32 cellular contexts compared by ENCODE assay signal in the genomic region with DNA sequence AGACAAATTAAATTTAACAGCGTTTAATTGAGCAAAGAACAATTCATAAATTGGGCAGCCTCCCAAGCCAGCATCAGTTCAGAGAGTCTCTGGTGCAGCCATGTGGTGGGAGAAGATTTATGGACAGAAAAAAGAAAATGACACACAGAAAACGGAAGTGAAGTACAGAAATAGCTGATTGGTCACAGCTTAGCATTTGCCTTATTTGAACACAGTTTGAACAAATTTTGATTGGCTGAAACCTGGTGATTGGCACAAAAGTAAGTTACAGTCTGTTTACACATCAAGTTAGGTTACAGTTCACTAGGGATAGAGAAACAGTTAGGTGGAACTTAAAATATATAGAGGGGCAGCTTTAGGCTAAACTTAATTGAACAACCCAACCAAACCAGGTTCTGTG.
DNase-seq lines count a peak whose midpoint lies in the region; TF ChIP-seq lines count a peak whose summit lies in the region.
"Had no signal": no experiment of that assay in that cellular context is flagged by ENCODE, and none has a peak within 500 bp of the region (broad histone marks: within the 10 kb centered on the region; RNA-seq: fewer than 3 reads in every experiment).

No MANE protein-coding gene starts in this region.

- no peaks in the 10 kb centered on the region for H3K27me3 ChIP-seq in SK-N-SH (ENCODE audit: insufficient read depth)
- no peaks in the 10 kb centered on the region for H3K27me3 ChIP-seq in liver (ENCODE audit: control insufficient read depth in 4 of 4, insufficient read depth in 4 of 4, low read length in 3 of 4)
- H3K27me3 ChIP-seq: adrenal gland, body of pancreas, esophagus muscularis mucosa, upper lobe of left lung had no signal

- no peak overlapping the region for H3K4me3 ChIP-seq in SK-N-SH (ENCODE audit: low read depth in 2 of 2, low read length in 1 of 2)
- H3K4me3 ChIP-seq in liver (ENCODE audit: low read depth in 1 of 3, low read length in 3 of 3): no peak overlapping the region
- H3K4me3 ChIP-seq: adrenal gland, body of pancreas, esophagus muscularis mucosa, heart left ventricle, lower lobe of right lung, upper lobe of left lung had no signal

- H3K9ac ChIP-seq in SK-N-SH (no peak overlapping the region), liver (ENCODE audit: low read depth in 1 of 2, low read length in 2 of 2) (no peak overlapping the region)

- POLR2A ChIA-PET in SK-N-SH (lab: Yijun Ruan, JAX): no interaction called here

- H3K9me3 ChIP-seq in SK-N-SH (peaks cover 4% of the 10 kb centered on the region; the same call in 1 of the 2 replicates), liver (ENCODE audit: control insufficient read depth in 4 of 4, low read length in 3 of 4) (no peaks in the 10 kb centered on the region)
- H3K9me3 ChIP-seq: adrenal gland, body of pancreas, esophagus muscularis mucosa, heart left ventricle, lower lobe of right lung, upper lobe of left lung had no signal

- no peak overlapping the region for H2AFZ ChIP-seq in SK-N-SH (ENCODE audit: low read depth)

- WGBS in SK-N-SH (ENCODE audit: low lambda C conversion rate): 13% methylated on average over 2 of the region's 2 CpGs
- WGBS in liver: 66% methylated on average over 2 of the region's 2 CpGs

- TF ChIP-seq EP300 in SK-N-SH (IDR thresholded peaks at IDR 0.05; ENCODE audit: borderline replicate concordance in 1 of 2, low read depth in 1 of 2, low read length in 1 of 2): no peak

- no peaks in the 10 kb centered on the region; the same call in 1 of the 2 replicates for H3K9me2 ChIP-seq in SK-N-SH

- H3K27ac ChIP-seq in SK-N-SH (ENCODE audit: low read depth in 2 of 2, low read length in 1 of 2): no peak overlapping the region
- no peak overlapping the region for H3K27ac ChIP-seq in liver (ENCODE audit: low read depth in 1 of 2, low read length in 2 of 2)
- H3K27ac ChIP-seq: 22Rv1, adrenal gland, body of pancreas, esophagus muscularis mucosa, heart left ventricle, lower lobe of right lung, upper lobe of left lung had no signal

- H3K36me3 ChIP-seq in SK-N-SH (replicated peaks in 1 of 2; ENCODE audit: control insufficient read depth in 1 of 2, insufficient read depth in 2 of 2, low read length in 1 of 2) (no peaks in the 10 kb centered on the region), liver (ENCODE audit: control insufficient read depth in 4 of 4, insufficient read depth in 3 of 4, low read depth in 1 of 4, low read length in 3 of 4) (no peaks in the 10 kb centered on the region)
- H3K36me3 ChIP-seq: adrenal gland, esophagus muscularis mucosa, heart left ventricle, lower lobe of right lung, upper lobe of left lung had no signal

- H3K4me2 ChIP-seq in SK-N-SH: no peak overlapping the region

- no peak for TF ChIP-seq CTCF in SK-N-SH (IDR thresholded peaks at IDR 0.05)
- TF ChIP-seq CTCF in liver (IDR thresholded peaks at IDR 0.05; ENCODE audit: low read depth, low read length, missing input control): no peak

- H3K4me1 ChIP-seq in SK-N-SH (ENCODE audit: control insufficient read depth in 1 of 2, insufficient read depth in 2 of 2, low read depth in 1 of 2, low read length in 1 of 2): no peaks in the 10 kb centered on the region
- H3K4me1 ChIP-seq in liver (ENCODE audit: control insufficient read depth in 4 of 4, insufficient read depth in 4 of 4, low read length in 3 of 4): no peaks in the 10 kb centered on the region
- H3K4me1 ChIP-seq: adrenal gland, body of pancreas, esophagus muscularis mucosa, heart left ventricle, lower lobe of right lung, upper lobe of left lung had no signal

- peak; percentile 64 for DNase-seq in DMS 273 (lab: John Stamatoyannopoulos, UW; ENCODE audit: unreplicated experiment)
- DNase-seq in DMS 273 treated with DMSO at 0.1 percent for 48 hours (lab: John Stamatoyannopoulos, UW): no peak
- DNase-seq in NCI-H1694 treated with DMSO at 0.1 percent for 48 hours (lab: John Stamatoyannopoulos, UW): peak; percentile 60
- no peak for DNase-seq in SK-N-SH
- no peak for DNase-seq in dedifferentiated amniotic fluid mesenchymal stem cell (ENCODE audit: extremely low spot score)
- DNase-seq in NCI-H1048 (lab: John Stamatoyannopoulos, UW): no peak
- no peak for DNase-seq in NCI-H524 (lab: John Stamatoyannopoulos, UW)
- DNase-seq: activated CD4-positive, alpha-beta memory T cell treated with anti-CD3 and anti-CD28 coated beads, Interleukin-2, amount 10 ng/mL, durations not matched to agents 7 days and 5 days; activated CD4-positive, alpha-beta T cell treated with anti-CD3 and anti-CD28 coated beads for 1 hour; activated CD8-positive, alpha-beta memory T cell treated with anti-CD3 and anti-CD28 coated beads, Interleukin-2, amount 50 U/mL, for 48 hours; activated naive CD4-positive, alpha-beta T cell treated with anti-CD3 and anti-CD28 coated beads for 36 hours; adrenal gland; body of pancreas; cerebellar nuclear complex; foreskin fibroblast; HCEC 1CT; heart left ventricle; Kasumi-1; kidney; lower lobe of right lung; midbrain; naive B cell; NCI-H1105 treated with DMSO at 0.1 percent for 48 hours; NCI-H2029; NCI-H2227 treated with DMSO at 0.1 percent for 48 hours; NCI-H82; small intestine; stimulated activated naive CD4-positive, alpha-beta T cell; upper lobe of left lung had no signal

- no peaks in the 10 kb centered on the region for H4K20me1 ChIP-seq in SK-N-SH (ENCODE audit: insufficient read depth)

- H3F3A ChIP-seq in SK-N-SH (replicated peaks; ENCODE audit: insufficient read depth): no peaks in the 10 kb centered on the region

- CTCF ChIA-PET in SK-N-SH (lab: Yijun Ruan, JAX): interaction anchor here (1.0 to 1.7 kb wide), 4 partner anchors 56 to 338 kb away, joined by 3 to 7 read pairs (median 3); no protein-coding TSS in a partner anchor

- TF ChIP-seq RAD21 in SK-N-SH (IDR thresholded peaks at IDR 0.05; ENCODE audit: low read length): peak; percentile 36; the same call in 1 of the 2 replicates
- TF ChIP-seq RAD21 in liver (IDR thresholded peaks at IDR 0.05): peak; percentile 25 to 43

- H3K79me2 ChIP-seq in SK-N-SH (ENCODE audit: insufficient read depth): no peaks in the 10 kb centered on the region

TF ChIP-seq in SK-N-SH, 30 proteins besides CTCF, POLR2A, EP300 and RAD21 (continues in another document):
- TF ChIP-seq, protein P1, sequence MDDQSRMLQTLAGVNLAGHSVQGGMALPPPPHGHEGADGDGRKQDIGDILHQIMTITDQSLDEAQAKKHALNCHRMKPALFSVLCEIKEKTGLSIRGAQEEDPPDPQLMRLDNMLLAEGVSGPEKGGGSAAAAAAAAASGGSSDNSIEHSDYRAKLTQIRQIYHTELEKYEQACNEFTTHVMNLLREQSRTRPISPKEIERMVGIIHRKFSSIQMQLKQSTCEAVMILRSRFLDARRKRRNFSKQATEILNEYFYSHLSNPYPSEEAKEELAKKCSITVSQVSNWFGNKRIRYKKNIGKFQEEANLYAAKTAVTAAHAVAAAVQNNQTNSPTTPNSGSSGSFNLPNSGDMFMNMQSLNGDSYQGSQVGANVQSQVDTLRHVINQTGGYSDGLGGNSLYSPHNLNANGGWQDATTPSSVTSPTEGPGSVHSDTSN (IDR thresholded peaks at IDR 0.05): no peak
- TF ChIP-seq TAF1 (IDR thresholded peaks at IDR 0.05; ENCODE audit: borderline replicate concordance, low read depth, low read length): no peak
- TF ChIP-seq JUND (IDR thresholded peaks at IDR 0.05): no peak
- TF ChIP-seq FOXJ3 (CRISPR knock-in tag; IDR thresholded peaks at IDR 0.05): no peak
- TF ChIP-seq, protein P2, sequence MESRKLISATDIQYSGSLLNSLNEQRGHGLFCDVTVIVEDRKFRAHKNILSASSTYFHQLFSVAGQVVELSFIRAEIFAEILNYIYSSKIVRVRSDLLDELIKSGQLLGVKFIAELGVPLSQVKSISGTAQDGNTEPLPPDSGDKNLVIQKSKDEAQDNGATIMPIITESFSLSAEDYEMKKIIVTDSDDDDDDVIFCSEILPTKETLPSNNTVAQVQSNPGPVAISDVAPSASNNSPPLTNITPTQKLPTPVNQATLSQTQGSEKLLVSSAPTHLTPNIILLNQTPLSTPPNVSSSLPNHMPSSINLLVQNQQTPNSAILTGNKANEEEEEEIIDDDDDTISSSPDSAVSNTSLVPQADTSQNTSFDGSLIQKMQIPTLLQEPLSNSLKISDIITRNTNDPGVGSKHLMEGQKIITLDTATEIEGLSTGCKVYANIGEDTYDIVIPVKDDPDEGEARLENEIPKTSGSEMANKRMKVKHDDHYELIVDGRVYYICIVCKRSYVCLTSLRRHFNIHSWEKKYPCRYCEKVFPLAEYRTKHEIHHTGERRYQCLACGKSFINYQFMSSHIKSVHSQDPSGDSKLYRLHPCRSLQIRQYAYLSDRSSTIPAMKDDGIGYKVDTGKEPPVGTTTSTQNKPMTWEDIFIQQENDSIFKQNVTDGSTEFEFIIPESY (IDR thresholded peaks at IDR 0.05; ENCODE audit: borderline replicate concordance, low read depth): no peak

TF ChIP-seq in liver, 16 proteins besides CTCF, POLR2A, EP300 and RAD21:
- no peak for TF ChIP-seq EGR1 (IDR thresholded peaks at IDR 0.05; ENCODE audit: low read depth in 2 of 2)

Comparison
In these comparisons a context has a peak if more than half of its experiments do, and no peak if none do; other contexts are left out.
1. DNase-seq: peak in DMS 273 (single experiment) and NCI-H1694 treated with DMSO at 0.1 percent for 48 hours (single experiment); none in DMS 273 treated with DMSO at 0.1 percent for 48 hours (single experiment), SK-N-SH (single experiment), dedifferentiated amniotic fluid mesenchymal stem cell (single experiment), NCI-H1048 (single experiment) and NCI-H524 (0 of 2).